ENCODE assay signal across 1 cellular context in the genomic region with DNA sequence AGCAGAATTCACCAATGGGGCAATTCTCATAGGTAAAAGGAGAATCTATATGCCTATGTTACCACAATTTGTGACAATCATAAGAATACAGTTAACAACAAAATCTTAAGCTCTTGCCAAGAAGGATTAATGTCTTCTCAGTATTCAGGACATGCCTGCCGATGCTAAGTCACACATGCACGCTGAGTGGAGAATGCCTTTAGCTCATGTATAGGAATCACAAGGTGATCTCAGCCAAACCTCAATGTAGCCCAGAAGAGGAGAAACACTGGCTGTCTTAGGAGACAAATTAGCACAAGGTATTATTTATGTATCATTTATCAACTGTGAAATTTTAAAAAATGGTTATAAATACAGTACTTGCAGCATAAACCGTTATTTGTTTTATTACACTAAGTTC.
TF ChIP-seq lines count a peak whose summit lies in the region.

No MANE protein-coding gene starts in this region.

TF ChIP-seq in H1, 55 proteins besides CTCF, POLR2A, EP300 and RAD21:
- no peak for TF ChIP-seq CTBP2 (IDR thresholded peaks at IDR 0.05; ENCODE audit: borderline replicate concordance, insufficient read depth, insufficient read length, low read length)
- no peak for TF ChIP-seq MAFK (IDR thresholded peaks at IDR 0.05; ENCODE audit: low read depth, low read length)
- no peak for TF ChIP-seq GABPA (IDR thresholded peaks at IDR 0.05; ENCODE audit: borderline replicate concordance, insufficient read depth, low read length)
- no peak for TF ChIP-seq RFX5 (IDR thresholded peaks at IDR 0.05; ENCODE audit: borderline replicate concordance, low read depth, low read length)
- no peak for TF ChIP-seq BACH1 (IDR thresholded peaks at IDR 0.05; ENCODE audit: low read length)
- no peak for TF ChIP-seq ZNF274 (IDR thresholded peaks at IDR 0.05; ENCODE audit: borderline replicate concordance, extremely low read depth, low read length)
- TF ChIP-seq YY1 (IDR thresholded peaks at IDR 0.05; ENCODE audit: low read depth, low read length), result no peak
- no peak for TF ChIP-seq KDM4A (IDR thresholded peaks at IDR 0.05; ENCODE audit: low read depth, low read length, severe bottlenecking)
- TF ChIP-seq TAF7 (optimal IDR thresholded peaks at IDR 0.05; ENCODE audit: borderline replicate concordance, low read depth, low read length), result no peak
- TF ChIP-seq SUZ12 (IDR thresholded peaks at IDR 0.05; ENCODE audit: low read length), result no peak
- no peak for TF ChIP-seq HDAC2 (IDR thresholded peaks at IDR 0.05; ENCODE audit: borderline replicate concordance in 1 of 2, low read depth in 2 of 2, low read length in 2 of 2)
- no peak for TF ChIP-seq BRCA1 (IDR thresholded peaks at IDR 0.05; ENCODE audit: low read depth, low read length)
